ENCODE assay signal across 8 cellular contexts in genomic region chr21:41112740-41113692, GRCh38. TPM values are rescaled to one million over a fixed set of nuclear protein-coding genes. Genes with fewer than 3 reads are reported as not detected.
DNase-seq lines count a peak whose midpoint lies in the region; ATAC-seq and TF ChIP-seq lines count a peak whose summit lies in the region.

No MANE protein-coding gene starts in this region.

- H3K27ac Mint-ChIP-seq in naive thymus-derived CD4-positive, alpha-beta T cell: peak overlapping the region; percentile 31 to 96 (median 89)

- intact Hi-C loops in naive thymus-derived CD4-positive, alpha-beta T cell (cut with micrococcal nuclease): loop anchor here in 1 of 2 donors (2.0 kb wide), 1 partner anchor 56 kb away; the partner anchor contains the start of gene BACE2

- H3K4me3 Mint-ChIP-seq in naive thymus-derived CD4-positive, alpha-beta T cell: peak overlapping the region; percentile 77 to 93 (median 88)

- H3K4me3 ChIP-seq in DND-41 (ENCODE audit: low read depth in 1 of 2, low read length in 2 of 2): peak overlapping the region in 1 of 2 experiments; percentile 47; a peak in 2 of 4 replicates
- H3K4me3 ChIP-seq in duodenal mucosa (ENCODE audit: low read depth in 1 of 2, low read length in 2 of 2): peak overlapping the region; percentile 26 to 62
- peak overlapping the region; percentile 44 for H3K4me3 ChIP-seq in naive thymus-derived CD4-positive, alpha-beta T cell (ENCODE audit: low read length)
- H3K4me3 ChIP-seq in WERI-Rb-1 (ENCODE audit: low read depth, low read length): no peak overlapping the region

- H2AFZ ChIP-seq in DND-41 (ENCODE audit: low read depth, low read length): peak overlapping the region; percentile 85

- peaks cover 6% of the 10 kb centered on the region for H3K27me3 ChIP-seq in DND-41 (ENCODE audit: insufficient read depth, low read length, poor library complexity)
- H3K27me3 ChIP-seq in duodenal mucosa (ENCODE audit: control insufficient read depth in 1 of 2, insufficient read depth in 2 of 2, low read length in 2 of 2): peaks cover 0 to 4% of the 10 kb centered on the region in 2 donors
- H3K27me3 ChIP-seq in naive thymus-derived CD4-positive, alpha-beta T cell (ENCODE audit: control insufficient read depth in 2 of 2, insufficient read depth in 2 of 2, low read length in 2 of 2): no peaks in the 10 kb centered on the region
- no peaks in the 10 kb centered on the region for H3K27me3 ChIP-seq in WERI-Rb-1 (ENCODE audit: insufficient read depth, low read depth, severe bottlenecking)

- POLR2A ChIA-PET in naive thymus-derived CD4-positive, alpha-beta T cell (lab: Charles Lee): no interaction called here
- POLR2A ChIA-PET in GM10248 (lab: Yijun Ruan, JAX): no interaction called here

- H3K4me1 Mint-ChIP-seq in naive thymus-derived CD4-positive, alpha-beta T cell: peaks cover 17 to 38% (median 30%) of the 10 kb centered on the region in 7 donors

- peaks cover 0 to 4% (median 0%) of the 10 kb centered on the region in 5 donors for H3K36me3 Mint-ChIP-seq in naive thymus-derived CD4-positive, alpha-beta T cell

- H3K9me3 Mint-ChIP-seq in naive thymus-derived CD4-positive, alpha-beta T cell: peaks cover 0 to 4% (median 0%) of the 10 kb centered on the region in 11 donors

- peak overlapping the region; percentile 85 for H3K27ac ChIP-seq in DND-41 (ENCODE audit: low read length)
- H3K27ac ChIP-seq in duodenal mucosa (ENCODE audit: low read depth, low read length): no peak overlapping the region
- H3K27ac ChIP-seq in naive thymus-derived CD4-positive, alpha-beta T cell (ENCODE audit: low read depth, low read length): peak overlapping the region; percentile 60
- no peak overlapping the region for H3K27ac ChIP-seq in WERI-Rb-1

- peak overlapping the region; percentile 48 for H3K9ac ChIP-seq in DND-41 (ENCODE audit: low read depth, low read length)
- H3K9ac ChIP-seq in duodenal mucosa (ENCODE audit: low read depth in 1 of 2, low read length in 2 of 2): no peak overlapping the region

- peak; percentile 87 for DNase-seq in DND-41
- DNase-seq in NCI-H187 treated with DMSO at 0.1 percent for 48 hours (lab: John Stamatoyannopoulos, UW): peak; percentile 41
- peak in 6 of 9 donors; percentile 13 to 41 (median 28) for DNase-seq in naive thymus-derived CD4-positive, alpha-beta T cell
- DNase-seq in NCI-H128 (lab: John Stamatoyannopoulos, UW; ENCODE audit: unreplicated experiment): no peak
- DNase-seq in WERI-Rb-1: no peak
- DNase-seq in GM10248 (ENCODE audit: extremely low spot score): no peak
- DNase-seq in NCI-H1694 (lab: John Stamatoyannopoulos, UW): no peak

- peak; percentile 94 for ATAC-seq in DND-41 (ENCODE audit: insufficient read depth, low read depth)
- peak; percentile 45 for ATAC-seq in naive thymus-derived CD4-positive, alpha-beta T cell

- peak overlapping the region; percentile 76 for H3K4me2 ChIP-seq in DND-41 (ENCODE audit: insufficient read depth, low read length)

- H3K79me2 ChIP-seq in DND-41 (ENCODE audit: insufficient read depth, low read length): no peaks in the 10 kb centered on the region

- TF ChIP-seq CTCF in DND-41 (IDR thresholded peaks at IDR 0.05; ENCODE audit: borderline replicate concordance, extremely low read depth, low read length, poor library complexity, severe bottlenecking) (peak; percentile 3), WERI-Rb-1 (IDR thresholded peaks at IDR 0.05; ENCODE audit: low read depth, low read length) (no peak), GM10248 (IDR thresholded peaks at IDR 0.05; ENCODE audit: control extremely low read depth, extremely low read depth, low read depth, missing control alignments) (no peak)

- CTCF ChIA-PET in naive thymus-derived CD4-positive, alpha-beta T cell (lab: Charles Lee): no interaction called here
- CTCF ChIA-PET in GM10248 (lab: Yijun Ruan, JAX): interaction anchor here (1.5 kb wide), 1 partner anchor 21 kb away, joined by 4 read pairs; no protein-coding TSS in a partner anchor

- H3K27me3 Mint-ChIP-seq in naive thymus-derived CD4-positive, alpha-beta T cell: peaks cover 0 to 10% (median 4%) of the 10 kb centered on the region in 5 donors

- H3K9me3 ChIP-seq in DND-41 (ENCODE audit: insufficient read depth, low read length, severe bottlenecking) (no peaks in the 10 kb centered on the region), duodenal mucosa (ENCODE audit: control insufficient read depth in 1 of 2, low read length in 2 of 2) (no peaks in the 10 kb centered on the region), WERI-Rb-1 (ENCODE audit: severe bottlenecking) (no peaks in the 10 kb centered on the region)
- no peaks in the 10 kb centered on the region for H3K9me3 ChIP-seq in naive thymus-derived CD4-positive, alpha-beta T cell (ENCODE audit: control insufficient read depth in 2 of 3, low read length in 3 of 3)

- H3K36me3 ChIP-seq in DND-41 (ENCODE audit: insufficient read depth, low read length): no peaks in the 10 kb centered on the region
- no peaks in the 10 kb centered on the region for H3K36me3 ChIP-seq in duodenal mucosa (ENCODE audit: control insufficient read depth in 1 of 2, insufficient read depth in 2 of 2, low read length in 2 of 2)
- no peaks in the 10 kb centered on the region for H3K36me3 ChIP-seq in naive thymus-derived CD4-positive, alpha-beta T cell (ENCODE audit: control insufficient read depth in 2 of 3, insufficient read depth in 3 of 3, low read length in 3 of 3)
- H3K36me3 ChIP-seq in WERI-Rb-1: no peaks in the 10 kb centered on the region

- H3K4me1 ChIP-seq in DND-41 (ENCODE audit: insufficient read depth, low read length): peaks cover 25% of the 10 kb centered on the region
- H3K4me1 ChIP-seq in duodenal mucosa (ENCODE audit: control insufficient read depth in 1 of 2, insufficient read depth in 2 of 2, low read length in 2 of 2): peaks cover 0 to 9% of the 10 kb centered on the region in 2 donors
- H3K4me1 ChIP-seq in naive thymus-derived CD4-positive, alpha-beta T cell (ENCODE audit: control insufficient read depth in 2 of 2, insufficient read depth in 2 of 2, low read length in 2 of 2): peaks cover 5 to 13% of the 10 kb centered on the region in 2 donors

- no peaks in the 10 kb centered on the region for H4K20me1 ChIP-seq in DND-41 (ENCODE audit: insufficient read depth, low read length)

RNA-seq across cellular contexts. Expression of gene BACE2, which starts 54.9 kb away (rescaled TPM):
- total RNA-seq in naive thymus-derived CD4-positive, alpha-beta T cell: 1 to 10 TPM in 3 of 5 experiments, under 1 TPM in 1, not detected in 1; 0.03 to 3.6 (median 1.3) TPM
- polyA plus RNA-seq in naive thymus-derived CD4-positive, alpha-beta T cell: 1 to 10 TPM in 1 of 2 donors, under 1 TPM in 1; 0.21 to 1.0 TPM

Comparison
In these comparisons a context has a peak if more than half of its experiments do, and no peak if none do; other contexts are left out.
1. DNase-seq: peak in DND-41 (single experiment), NCI-H187 treated with DMSO at 0.1 percent for 48 hours (single experiment) and naive thymus-derived CD4-positive, alpha-beta T cell (6 of 9); none in NCI-H128 (single experiment), WERI-Rb-1 (single experiment), GM10248 (single experiment) and NCI-H1694 (single experiment).
2. H3K27ac ChIP-seq: peak in DND-41 (single experiment) and naive thymus-derived CD4-positive, alpha-beta T cell (single experiment); none in duodenal mucosa (single experiment) and WERI-Rb-1 (single experiment).